In the genomic region with DNA sequence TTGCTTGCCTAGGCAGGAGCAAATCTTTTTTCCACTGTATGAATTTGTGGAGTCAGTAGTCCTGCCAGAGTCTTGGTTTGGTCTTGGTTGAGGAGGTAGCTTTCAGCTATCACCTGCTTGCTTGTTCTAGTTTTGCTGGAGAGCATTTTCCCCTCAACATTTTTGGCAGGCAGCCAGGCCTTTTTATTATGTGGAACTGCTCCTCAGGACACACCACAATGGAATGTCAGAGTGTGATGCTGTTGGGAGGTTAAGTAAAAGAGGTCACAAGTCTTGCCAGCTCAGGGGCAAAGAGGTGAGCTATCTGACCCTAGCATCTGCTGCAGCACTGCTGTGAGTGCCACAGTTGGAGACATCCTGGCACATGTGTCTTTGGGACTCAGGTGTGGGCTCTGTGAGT, we compare ENCODE assay signal across 14 cellular contexts.
DNase-seq lines count a peak whose midpoint lies in the region; ATAC-seq and TF ChIP-seq lines count a peak whose summit lies in the region.
"Had no signal": no experiment of that assay in that cellular context is flagged by ENCODE, and none has a peak within 500 bp of the region (broad histone marks: within the 10 kb centered on the region; RNA-seq: fewer than 3 reads in every experiment).

No MANE protein-coding gene starts in this region.

- no peaks in the 10 kb centered on the region for H3K27me3 Mint-ChIP-seq in activated T-cell treated with anti-CD3 and anti-CD28 coated beads, Interleukin-2, amount 50 U/mL, for 72 hours (ENCODE audit: low read depth)
- H3K27me3 Mint-ChIP-seq: activated CD8-positive, alpha-beta T cell treated with anti-CD3 and anti-CD28 coated beads for 36 hours; activated naive CD4-positive, alpha-beta T cell treated with anti-CD3 and anti-CD28 coated beads, Interleukin-2, amount 10 ng/mL, durations not matched to agents 7 days and 5 days; naive thymus-derived CD4-positive, alpha-beta T cell had no signal

- peaks cover 0 to 4% of the 10 kb centered on the region in 2 donors for H3K9me3 Mint-ChIP-seq in activated T-cell treated with anti-CD3 and anti-CD28 coated beads, Interleukin-2, amount 50 U/mL, for 72 hours
- H3K9me3 Mint-ChIP-seq: activated CD8-positive, alpha-beta T cell treated with anti-CD3 and anti-CD28 coated beads for 36 hours; activated naive CD4-positive, alpha-beta T cell treated with anti-CD3 and anti-CD28 coated beads, Interleukin-2, amount 10 ng/mL, durations not matched to agents 7 days and 5 days had no signal

- H3K9ac ChIP-seq in mammary epithelial cell (ENCODE audit: insufficient read depth, low read length), result no peak overlapping the region

- CTCF ChIA-PET in mammary epithelial cell (lab: Charles Lee; ENCODE audit: low non-redundant PET), result no interaction called here

- intact Hi-C loops in mammary epithelial cell (cut with micrococcal nuclease), result no loop called here

- no peak overlapping the region for H3K27ac ChIP-seq in mammary epithelial cell (ENCODE audit: insufficient read depth, low read depth, low read length)
- H3K27ac ChIP-seq: PC-9, skin epidermis had no signal

- no peaks in the 10 kb centered on the region for H3K4me1 ChIP-seq in mammary epithelial cell (ENCODE audit: insufficient read depth, low read length)

- H3K4me2 ChIP-seq in mammary epithelial cell (ENCODE audit: insufficient read depth, low read depth, low read length), result no peak overlapping the region
- H3K4me2 ChIP-seq: PC-9 had no signal

- no peaks in the 10 kb centered on the region for H4K20me1 ChIP-seq in mammary epithelial cell (ENCODE audit: insufficient read depth, low read length)

- no peak overlapping the region for H2AFZ ChIP-seq in mammary epithelial cell (ENCODE audit: low read depth, low read length)
- H2AFZ ChIP-seq: PC-9 had no signal

- H3K36me3 ChIP-seq in mammary epithelial cell (ENCODE audit: insufficient read depth, low read length), result no peaks in the 10 kb centered on the region

- no peak overlapping the region for H3K27ac Mint-ChIP-seq in activated T-cell treated with anti-CD3 and anti-CD28 coated beads, Interleukin-2, amount 50 U/mL, for 72 hours
- H3K27ac Mint-ChIP-seq: activated CD8-positive, alpha-beta T cell treated with anti-CD3 and anti-CD28 coated beads for 36 hours; activated naive CD4-positive, alpha-beta T cell treated with anti-CD3 and anti-CD28 coated beads, Interleukin-2, amount 10 ng/mL, durations not matched to agents 7 days and 5 days; CD8-positive, alpha-beta T cell; naive thymus-derived CD4-positive, alpha-beta T cell had no signal

- dilution Hi-C loops in mammary epithelial cell (cut with HindIII; ENCODE audit: low sequenced_read_pairs), result no loop called here

- H3K79me2 ChIP-seq in mammary epithelial cell (ENCODE audit: insufficient read depth, low read length), result no peaks in the 10 kb centered on the region

- H3K36me3 Mint-ChIP-seq in activated T-cell treated with anti-CD3 and anti-CD28 coated beads, Interleukin-2, amount 50 U/mL, for 72 hours (ENCODE audit: insufficient read depth in 2 of 2), result peaks cover 0 to 1% of the 10 kb centered on the region in 2 donors
- H3K36me3 Mint-ChIP-seq: activated naive CD4-positive, alpha-beta T cell treated with anti-CD3 and anti-CD28 coated beads, Interleukin-2, amount 10 ng/mL, durations not matched to agents 7 days and 5 days; CD8-positive, alpha-beta T cell; naive thymus-derived CD4-positive, alpha-beta T cell had no signal

- peak; percentile 83 for DNase-seq in HS-5 (ENCODE audit: low read depth)
- peak; percentile 82 for DNase-seq in NCI-H2196 (lab: John Stamatoyannopoulos, UW; ENCODE audit: unreplicated experiment)
- peak; percentile 3 for DNase-seq in mammary epithelial cell
- peak; percentile 42 for DNase-seq in skeletal muscle cell (ENCODE audit: low read depth)
- no peak for DNase-seq in G401 (ENCODE audit: low spot score)
- no peak for DNase-seq in activated T-cell treated with anti-CD3 and anti-CD28 coated beads, Interleukin-2, amount 50 U/mL, for 72 hours
- no peak for DNase-seq in activated effector memory CD4-positive, alpha-beta T cell treated with Interleukin-2 at 50 U/mL for 16 hours
- DNase-seq: activated CD8-positive, alpha-beta T cell treated with anti-CD3 and anti-CD28 coated beads for 36 hours; activated naive CD4-positive, alpha-beta T cell treated with anti-CD3 and anti-CD28 coated beads, Interleukin-2, amount 10 ng/mL, durations not matched to agents 7 days and 5 days; CD8-positive, alpha-beta T cell; cerebellar nuclear complex; naive thymus-derived CD4-positive, alpha-beta T cell had no signal

- TF ChIP-seq CTCF in mammary epithelial cell (conservative IDR thresholded peaks at IDR 0.05 in 1 of 2, IDR thresholded peaks at IDR 0.05 in 1 of 2; ENCODE audit: extremely low read depth in 1 of 2, insufficient read depth in 1 of 2, low read depth in 1 of 2, low read length in 2 of 2), result no peak

- no peaks in the 10 kb centered on the region for H3K27me3 ChIP-seq in mammary epithelial cell (ENCODE audit: insufficient read depth, low read length)

- H3K4me1 Mint-ChIP-seq in activated T-cell treated with anti-CD3 and anti-CD28 coated beads, Interleukin-2, amount 50 U/mL, for 72 hours (ENCODE audit: low read depth), result no peaks in the 10 kb centered on the region
- H3K4me1 Mint-ChIP-seq: activated naive CD4-positive, alpha-beta T cell treated with anti-CD3 and anti-CD28 coated beads, Interleukin-2, amount 10 ng/mL, durations not matched to agents 7 days and 5 days; naive thymus-derived CD4-positive, alpha-beta T cell had no signal

- peaks cover 10% of the 10 kb centered on the region for H3K9me3 ChIP-seq in mammary epithelial cell (replicated peaks; ENCODE audit: insufficient read depth, low read length)

- H3K4me3 ChIP-seq in mammary epithelial cell (replicated peaks in 1 of 3; ENCODE audit: insufficient read depth in 1 of 3, low read depth in 2 of 3, low read length in 3 of 3) (no peak overlapping the region), skeletal muscle cell (ENCODE audit: low read depth, low read length) (no peak overlapping the region)
- H3K4me3 ChIP-seq: PC-9, skin epidermis had no signal

- ATAC-seq in activated T-cell treated with anti-CD3 and anti-CD28 coated beads, Interleukin-2, amount 50 U/mL, for 72 hours (replicated peaks in 1 of 2), result no peak
- ATAC-seq: activated CD8-positive, alpha-beta T cell treated with anti-CD3 and anti-CD28 coated beads for 36 hours; CD8-positive, alpha-beta T cell; naive thymus-derived CD4-positive, alpha-beta T cell had no signal

- no peak overlapping the region for H3K4me3 Mint-ChIP-seq in activated T-cell treated with anti-CD3 and anti-CD28 coated beads, Interleukin-2, amount 50 U/mL, for 72 hours
- H3K4me3 Mint-ChIP-seq: activated CD8-positive, alpha-beta T cell treated with anti-CD3 and anti-CD28 coated beads for 36 hours; activated naive CD4-positive, alpha-beta T cell treated with anti-CD3 and anti-CD28 coated beads, Interleukin-2, amount 10 ng/mL, durations not matched to agents 7 days and 5 days; CD8-positive, alpha-beta T cell; naive thymus-derived CD4-positive, alpha-beta T cell had no signal

- in situ Hi-C loops in mammary epithelial cell (cut with MboI; ENCODE audit: low sequenced_read_pairs in 2 of 2), result no loop called here
- in situ Hi-C loops in G401 (cut with HindIII; ENCODE audit: low sequenced_read_pairs), result no loop called here

- BruUV-seq in mammary epithelial cell (replicated peaks; lab: Mats Ljungman, UMichigan), result no TSS peak

Comparison
In these comparisons a context has a peak if more than half of its experiments do, and no peak if none do; other contexts are left out.
1. DNase-seq: peak in HS-5 (single experiment), NCI-H2196 (single experiment), mammary epithelial cell (single experiment) and skeletal muscle cell (single experiment); none in G401 (single experiment), activated T-cell treated with anti-CD3 and anti-CD28 coated beads, Interleukin-2, amount 50 U/mL, for 72 hours (0 of 2) and activated effector memory CD4-positive, alpha-beta T cell treated with Interleukin-2 at 50 U/mL for 16 hours (single experiment).